In the genomic region with DNA sequence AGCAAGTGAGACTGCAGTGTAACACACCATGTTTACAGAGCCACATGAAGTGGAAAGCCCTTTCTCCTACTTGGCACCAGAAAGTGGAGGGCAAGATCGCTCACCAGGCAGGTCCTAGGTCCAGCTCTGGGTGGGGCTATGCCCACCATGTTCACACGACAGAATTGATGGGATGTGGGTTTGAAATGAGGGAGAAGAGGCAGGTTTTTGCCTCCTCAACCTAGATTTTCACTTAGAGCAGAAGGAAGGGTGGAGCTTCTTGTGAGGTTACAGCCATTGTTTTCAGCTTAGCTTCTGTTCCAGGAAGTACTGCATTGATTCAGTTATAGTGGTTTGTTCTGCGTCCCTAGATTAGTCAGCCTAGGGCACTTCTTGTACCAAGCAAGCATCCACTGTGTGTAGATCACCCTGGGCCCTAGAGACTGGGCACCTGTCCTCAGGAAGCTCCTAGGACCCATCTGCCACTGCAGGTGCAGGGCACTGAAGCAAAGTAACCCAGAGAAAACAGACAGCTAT, we compare ENCODE assay signal across 8 cellular contexts. TPM values are rescaled to one million over a fixed set of nuclear protein-coding genes. Genes with fewer than 3 reads are reported as not detected.
DNase-seq lines count a peak whose midpoint lies in the region; ATAC-seq lines count a peak whose summit lies in the region.

No MANE protein-coding gene starts in this region.

- no peaks in the 10 kb centered on the region for H3K27me3 Mint-ChIP-seq in naive B cell

- H3K4me1 Mint-ChIP-seq in naive B cell, result peaks cover 54 to 65% (median 65%) of the 10 kb centered on the region in 3 donors

- peaks cover 0 to 2% (median 0%) of the 10 kb centered on the region in 7 donors for H3K9me3 Mint-ChIP-seq in naive B cell

- in situ Hi-C loops in KBM-7 (cut with MboI; ENCODE audit: low pct_unique_long_range_greater_than_20kb, low sequenced_read_pairs), result no loop called here

- peak overlapping the region; percentile 48 to 99 (median 96) for H3K27ac Mint-ChIP-seq in naive B cell

- peaks cover 41 to 42% of the 10 kb centered on the region in 2 donors for H3K36me3 Mint-ChIP-seq in naive B cell

- ATAC-seq in GM19467 (IDR thresholded peaks at IDR 0.05; ENCODE audit: unreplicated experiment) (peak; percentile 44), naive B cell (ENCODE audit: low read depth in 2 of 2) (peak; percentile 12 to 21)

- DNase-seq in DMS53 (lab: John Stamatoyannopoulos, UW) (peak; percentile 74), KBM-7 (peak; percentile 69), naive B cell (peak; percentile 48), NCI-H2081 (lab: John Stamatoyannopoulos, UW) (no peak), germinal center (ENCODE audit: low spot score) (no peak), NCI-H1092 treated with DMSO at 0.1 percent for 48 hours (lab: John Stamatoyannopoulos, UW) (no peak)
- DNase-seq in activated T-cell treated with anti-CD3 and anti-CD28 coated beads, Interleukin-2, amount 50 U/mL, for 48 hours, result peak; percentile 69 to 70

- peak overlapping the region; percentile 87 to 98 (median 97) for H3K4me3 Mint-ChIP-seq in naive B cell

RNA-seq across cellular contexts. Expression of a gene that starts 2.3 kb away (rescaled TPM):
- 1,000 to 10,000 TPM; 1,145 to 1,609 (median 1,337) TPM for polyA plus RNA-seq in naive B cell (ENCODE audit: low read depth in 6 of 6)

Comparison
In these comparisons a context has a peak if more than half of its experiments do, and no peak if none do; other contexts are left out.
1. DNase-seq: peak in DMS53 (single experiment), KBM-7 (single experiment), activated T-cell treated with anti-CD3 and anti-CD28 coated beads, Interleukin-2, amount 50 U/mL, for 48 hours (2 of 2) and naive B cell (single experiment); none in NCI-H2081 (0 of 2), germinal center (single experiment) and NCI-H1092 treated with DMSO at 0.1 percent for 48 hours (single experiment).